In the genomic region with DNA sequence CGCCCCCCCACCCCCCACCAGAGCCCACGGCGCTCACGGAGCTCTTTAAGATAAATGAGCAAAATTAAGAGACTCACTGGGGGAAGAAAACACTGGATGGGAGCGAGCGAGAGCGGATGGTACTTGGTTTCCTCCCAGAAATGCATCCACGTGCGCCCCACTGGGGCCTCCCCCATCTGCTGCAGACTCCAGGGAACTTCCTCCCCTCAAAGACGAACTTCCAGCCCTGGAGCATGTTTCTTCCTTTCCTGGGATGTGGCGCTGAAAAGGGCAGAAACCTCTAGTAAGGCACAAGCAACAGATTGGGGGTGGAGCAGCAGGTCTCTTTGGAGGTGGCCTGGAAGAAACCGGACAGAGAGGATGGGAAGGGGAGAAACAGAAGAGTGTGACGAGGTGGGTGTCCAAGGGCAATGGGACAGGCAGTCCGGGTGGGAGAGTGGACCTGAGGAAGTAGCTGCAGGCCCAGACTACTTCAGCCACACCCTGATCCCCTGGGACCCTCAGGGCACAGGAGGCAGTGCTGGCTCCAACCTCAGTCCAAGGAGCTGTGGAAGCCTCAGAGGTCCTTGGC, we compare ENCODE assay signal across 8 cellular contexts. TPM values are rescaled to one million over a fixed set of nuclear protein-coding genes. Genes with fewer than 3 reads are reported as not detected.
DNase-seq lines count a peak whose midpoint lies in the region; FAIRE-seq and TF ChIP-seq lines count a peak whose summit lies in the region.
"Not testable (repeated sequence)": the region's sequence is repeated elsewhere in the genome, so short reads cannot be mapped to it uniquely, and the experiment has no call there.

No MANE protein-coding gene starts in this region.

- H3K4me3 ChIP-seq in LNCaP clone FGC (ENCODE audit: low read depth, low read length) (peak overlapping the region; percentile 28; the same call in 1 of the 2 replicates), astrocyte of the cerebellum (ENCODE audit: low read depth, low read length) (peak overlapping the region; percentile 48), fibroblast of lung (replicated peaks in 1 of 4; ENCODE audit: control extremely low read depth in 1 of 4, insufficient read depth in 1 of 4, low read depth in 3 of 4, low read length in 4 of 4) (peak overlapping the region; percentile 4 to 55 (median 38)), kidney (ENCODE audit: low read length in 2 of 2) (peak overlapping the region; percentile 7 to 47), osteoblast (ENCODE audit: insufficient read depth, low read length) (peak overlapping the region; percentile 65), tibial artery (peak overlapping the region; percentile 35 to 54)

- not testable (repeated sequence) for H3K27ac ChIP-seq in fibroblast of lung (ENCODE audit: insufficient read depth, low read length); kidney (ENCODE audit: low read depth in 2 of 2, low read length in 2 of 2)
- H3K27ac ChIP-seq in osteoblast (ENCODE audit: low read depth, low read length) = peak overlapping the region; percentile 1
- peak overlapping the region in 1 of 2 donors; percentile 41 for H3K27ac ChIP-seq in tibial artery

- in situ Hi-C loops in astrocyte of the cerebellum (cut with HindIII; ENCODE audit: low sequenced_read_pairs) = not testable (repeated sequence)

- not testable (repeated sequence) for H3K4me1 ChIP-seq in fibroblast of lung (ENCODE audit: control insufficient read depth, extremely low read depth, insufficient read depth, low read length); kidney (ENCODE audit: control insufficient read depth in 1 of 2, insufficient read depth in 1 of 2, low read depth in 1 of 2, low read length in 2 of 2)
- H3K4me1 ChIP-seq in osteoblast (ENCODE audit: insufficient read depth, low read length) = peaks cover 30% of the 10 kb centered on the region
- H3K4me1 ChIP-seq in tibial artery = peaks cover 0 to 15% (median 4%) of the 10 kb centered on the region in 4 donors

- H2AFZ ChIP-seq in fibroblast of lung (ENCODE audit: low read length) = not testable (repeated sequence)
- H2AFZ ChIP-seq in osteoblast (ENCODE audit: low read length) = peak overlapping the region; percentile 50

- H3K79me2 ChIP-seq in fibroblast of lung (ENCODE audit: control insufficient read depth, insufficient read depth, low read length); osteoblast (ENCODE audit: insufficient read depth, low read length): not testable (repeated sequence)

- H3K9me3 Mint-ChIP-seq in T-helper 1 cell treated with Interleukin-12 subunit alpha and Interleukin-12 subunit beta and Interleukin-4 antibody, amounts not matched to agents 30 μg/mL and 1 μg/mL, for 36 hours = not testable (repeated sequence)

- H4K20me1 ChIP-seq in fibroblast of lung (ENCODE audit: control insufficient read depth, extremely low read depth, insufficient read depth, low read length); osteoblast (ENCODE audit: insufficient read depth, low read length): not testable (repeated sequence)

- peak overlapping the region; percentile 35 for H3K4me2 ChIP-seq in fibroblast of lung (ENCODE audit: extremely low read depth, insufficient read depth, low read length)
- H3K4me2 ChIP-seq in osteoblast (ENCODE audit: insufficient read depth, low read length) = peak overlapping the region; percentile 71

- not testable (repeated sequence) for H3K36me3 Mint-ChIP-seq in T-helper 1 cell treated with Interleukin-12 subunit alpha and Interleukin-12 subunit beta and Interleukin-4 antibody, amounts not matched to agents 30 μg/mL and 1 μg/mL, for 36 hours (ENCODE audit: low read depth)

- H3K4me1 Mint-ChIP-seq in T-helper 1 cell treated with Interleukin-12 subunit alpha and Interleukin-12 subunit beta and Interleukin-4 antibody, amounts not matched to agents 30 μg/mL and 1 μg/mL, for 36 hours (ENCODE audit: low read depth) = not testable (repeated sequence)

- peak overlapping the region; percentile 7 for H3K4me3 Mint-ChIP-seq in T-helper 1 cell treated with Interleukin-12 subunit alpha and Interleukin-12 subunit beta and Interleukin-4 antibody, amounts not matched to agents 30 μg/mL and 1 μg/mL, for 36 hours

- not testable (repeated sequence) for FAIRE-seq in kidney (lab: Jason Lieb, UNC)

- H3K9ac ChIP-seq in fibroblast of lung (ENCODE audit: insufficient read depth, low read length); kidney (ENCODE audit: low read length in 2 of 2): not testable (repeated sequence)

- DNase-seq in DMS 273 treated with DMSO at 0.1 percent for 48 hours (lab: John Stamatoyannopoulos, UW) = peak; percentile 80
- not testable (repeated sequence) for DNase-seq in LNCaP clone FGC (ENCODE audit: low read depth); astrocyte of the cerebellum (ENCODE audit: low read depth); fibroblast of lung (ENCODE audit: low read depth in 2 of 2); kidney; osteoblast (ENCODE audit: insufficient read length, low spot score, missing footprints); tibial artery

- H3K27ac Mint-ChIP-seq in T-helper 1 cell treated with Interleukin-12 subunit alpha and Interleukin-12 subunit beta and Interleukin-4 antibody, amounts not matched to agents 30 μg/mL and 1 μg/mL, for 36 hours = not testable (repeated sequence)

- H3K27me3 Mint-ChIP-seq in T-helper 1 cell treated with Interleukin-12 subunit alpha and Interleukin-12 subunit beta and Interleukin-4 antibody, amounts not matched to agents 30 μg/mL and 1 μg/mL, for 36 hours (ENCODE audit: low read depth) = peaks cover 24% of the 10 kb centered on the region

- not testable (repeated sequence) for TF ChIP-seq CTCF in LNCaP clone FGC (IDR thresholded peaks at IDR 0.05; ENCODE audit: control insufficient read depth, extremely low read depth, insufficient read depth); astrocyte of the cerebellum (IDR thresholded peaks at IDR 0.05; ENCODE audit: low read depth, low read length, missing control alignments); fibroblast of lung (conservative IDR thresholded peaks at IDR 0.05 in 1 of 2, IDR thresholded peaks at IDR 0.05 in 1 of 2; ENCODE audit: low read depth in 1 of 2, low read length in 2 of 2); kidney (IDR thresholded peaks at IDR 0.05; ENCODE audit: borderline replicate concordance, extremely low read depth, insufficient read depth); osteoblast (IDR thresholded peaks at IDR 0.05; ENCODE audit: extremely low read depth, low read depth, low read length); tibial artery (IDR thresholded peaks at IDR 0.05)

- not testable (repeated sequence) for H3K27me3 ChIP-seq in fibroblast of lung (ENCODE audit: control insufficient read depth, insufficient read depth, low read length); osteoblast (ENCODE audit: insufficient read depth, low read length); tibial artery

- H3K9me3 ChIP-seq in fibroblast of lung (ENCODE audit: control insufficient read depth, insufficient read depth, low read depth, low read length); kidney (ENCODE audit: control insufficient read depth in 1 of 2, low read length in 2 of 2); osteoblast (ENCODE audit: low read depth, low read length); tibial artery: not testable (repeated sequence)

- intact Hi-C loops in kidney (cut with DNase I); tibial artery (cut with DNase I; ENCODE audit: low total_unique reads): not testable (repeated sequence)

- not testable (repeated sequence) for H3K36me3 ChIP-seq in fibroblast of lung (ENCODE audit: control insufficient read depth, insufficient read depth, low read length); kidney (ENCODE audit: control insufficient read depth in 1 of 2, insufficient read depth in 2 of 2, low read length in 2 of 2); osteoblast (ENCODE audit: insufficient read depth, low read length); tibial artery

RNA-seq across cellular contexts. Expression of a gene that starts 46.5 kb away (rescaled TPM):
- total RNA-seq in fibroblast of lung (0.50 and 0.51 TPM in 2 replicates), kidney (607 TPM), osteoblast (1.8 and 2.9 TPM in 2 replicates)
- polyA plus RNA-seq in fibroblast of lung (0.26 and 0.28 TPM in 2 replicates), kidney (ENCODE audit: insufficient read depth, low read depth, low replicate concordance) (199 TPM)
- 0.63 and 1.9 TPM in 2 replicates for polyA plus RNA-seq in fibroblast of lung (2012)
- polyA minus RNA-seq in fibroblast of lung (ENCODE audit: low replicate concordance) = 0.52 and 2.3 TPM in 2 replicates

Comparison
In these comparisons a context has a peak if more than half of its experiments do, and no peak if none do; other contexts are left out.
1. RNA of a gene that starts 46.5 kb away (total RNA-seq): 607 TPM in kidney (single experiment); 1.8 to 2.9 TPM in osteoblast and 0.50 to 0.51 TPM in fibroblast of lung; every median in the first group is over 100 times any median in the second.
2. Peak in every context shown above with its lines, with median percentiles within 50 percentile points of each other: H3K4me3 ChIP-seq.